ENCODE assay signal across 8 cellular contexts in the genomic region with DNA sequence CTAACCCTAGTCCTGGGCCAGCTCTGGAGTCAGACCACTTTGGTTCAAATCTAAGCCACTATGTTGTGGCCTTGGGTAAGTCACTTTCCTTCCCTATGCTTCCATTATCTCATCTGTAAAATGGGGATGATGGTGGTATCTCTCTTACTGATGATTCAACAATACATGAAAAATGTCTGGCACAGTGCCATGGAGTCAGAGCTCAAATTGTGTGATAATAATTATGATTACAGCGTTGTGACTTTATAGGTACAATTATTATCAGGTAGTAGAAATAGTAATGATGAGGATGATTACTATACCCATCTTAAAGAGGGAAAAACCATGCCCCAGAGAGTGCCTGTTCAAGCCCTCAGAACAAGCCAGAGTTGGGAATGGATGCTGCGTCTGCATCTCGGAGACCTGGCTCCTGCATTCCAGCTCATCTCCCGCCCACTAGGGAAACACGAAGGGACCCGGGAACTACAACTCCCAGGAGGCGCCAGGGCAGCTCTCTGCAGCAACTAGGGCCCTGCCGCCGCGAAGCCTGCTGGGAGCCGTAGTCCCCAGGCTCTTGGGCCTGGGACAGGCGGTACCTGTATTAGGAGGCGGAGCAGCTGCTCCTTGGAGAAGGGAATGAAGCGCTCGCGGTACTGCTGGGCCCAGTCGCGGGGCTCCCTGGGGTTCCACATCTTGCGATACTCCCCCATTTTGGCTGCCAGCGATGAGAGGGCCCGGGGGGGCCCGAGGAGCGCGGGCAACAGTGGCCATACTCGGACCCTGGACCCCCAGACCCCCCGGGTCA. TPM values are rescaled to one million over a fixed set of nuclear protein-coding genes. Genes with fewer than 3 reads are reported as not detected.
DNase-seq lines count a peak whose midpoint lies in the region; ATAC-seq and TF ChIP-seq lines count a peak whose summit lies in the region.

No MANE protein-coding gene starts in this region.

- peak; percentile 89 for ATAC-seq in GM23338
- ATAC-seq in naive thymus-derived CD4-positive, alpha-beta T cell, result peak; percentile 70
- ATAC-seq in stimulated activated memory B cell treated with anti-CD40 and anti-IgM and Interleukin-4, amounts not matched to agents 10 μg/mL and 1 μg/mL and 100 μg/mL, for 72 hours, result peak; percentile 82

- DNase-seq in DMS79 treated with DMSO at 0.1 percent for 48 hours (lab: John Stamatoyannopoulos, UW) (peak; percentile 95), GM23338 (ENCODE audit: low spot score) (peak; percentile 98), LNCaP clone FGC (ENCODE audit: low read depth) (peak; percentile 74), RWPE1 (ENCODE audit: low spot score) (peak; percentile 92), fibroblast of mammary gland (ENCODE audit: low read depth) (peak; percentile 89)
- DNase-seq in activated T-helper 9 cell treated with anti-CD3 and anti-CD28 coated beads, Interleukin-2, amount 50 U/mL, for 16 hours (ENCODE audit: low read depth), result peak; percentile 82
- DNase-seq in naive thymus-derived CD4-positive, alpha-beta T cell, result peak; percentile 73 to 94 (median 85)

- H3K36me3 Mint-ChIP-seq in GM23338 (ENCODE audit: low read depth), result peaks cover 8% of the 10 kb centered on the region; the same call in 2 of the 3 replicates
- H3K36me3 Mint-ChIP-seq in naive thymus-derived CD4-positive, alpha-beta T cell, result peaks cover 0 to 8% (median 1%) of the 10 kb centered on the region in 5 donors
- peaks cover 11% of the 10 kb centered on the region for H3K36me3 Mint-ChIP-seq in stimulated activated memory B cell treated with anti-CD40 and anti-IgM and Interleukin-4, amounts not matched to agents 10 μg/mL and 1 μg/mL and 100 μg/mL, for 72 hours

- H3K4me2 ChIP-seq in GM23338, result peak overlapping the region; percentile 95

- no peaks in the 10 kb centered on the region for H3F3A ChIP-seq in GM23338 (replicated peaks; ENCODE audit: low read depth)

- no peaks in the 10 kb centered on the region for H3K27me3 ChIP-seq in GM23338 (ENCODE audit: insufficient read depth)
- H3K27me3 ChIP-seq in naive thymus-derived CD4-positive, alpha-beta T cell (ENCODE audit: control insufficient read depth in 2 of 2, insufficient read depth in 2 of 2, low read length in 2 of 2), result no peaks in the 10 kb centered on the region

- TF ChIP-seq CTCF in GM23338 (conservative IDR thresholded peaks at IDR 0.05; ENCODE audit: low read depth in 2 of 2), result no peak
- TF ChIP-seq CTCF in LNCaP clone FGC (IDR thresholded peaks at IDR 0.05; ENCODE audit: control insufficient read depth, extremely low read depth, insufficient read depth), result no peak
- TF ChIP-seq CTCF in RWPE1 (conservative IDR thresholded peaks at IDR 0.05; ENCODE audit: low read depth), result no peak
- no peak for TF ChIP-seq CTCF in fibroblast of mammary gland (conservative IDR thresholded peaks at IDR 0.05; ENCODE audit: control insufficient read depth, insufficient read depth, low read depth, low read length)

- peak overlapping the region; percentile 97 for H3K27ac Mint-ChIP-seq in GM23338
- H3K27ac Mint-ChIP-seq in naive thymus-derived CD4-positive, alpha-beta T cell, result peak overlapping the region; percentile 89 to 98 (median 95)
- peak overlapping the region; percentile 85 for H3K27ac Mint-ChIP-seq in stimulated activated memory B cell treated with anti-CD40 and anti-IgM and Interleukin-4, amounts not matched to agents 10 μg/mL and 1 μg/mL and 100 μg/mL, for 72 hours

- peak overlapping the region; percentile 30; the same call in 1 of the 2 replicates for H2AFZ ChIP-seq in GM23338

- no peaks in the 10 kb centered on the region for H3K36me3 ChIP-seq in GM23338 (ENCODE audit: insufficient read depth)
- peaks cover 0 to 13% (median 0%) of the 10 kb centered on the region in 3 experiments for H3K36me3 ChIP-seq in naive thymus-derived CD4-positive, alpha-beta T cell (ENCODE audit: control insufficient read depth in 2 of 3, insufficient read depth in 3 of 3, low read length in 3 of 3)

- H3K9me3 ChIP-seq in naive thymus-derived CD4-positive, alpha-beta T cell (ENCODE audit: control insufficient read depth in 2 of 3, low read length in 3 of 3), result no peaks in the 10 kb centered on the region

- no peaks in the 10 kb centered on the region for H3K4me1 ChIP-seq in GM23338 (ENCODE audit: insufficient read depth)
- H3K4me1 ChIP-seq in naive thymus-derived CD4-positive, alpha-beta T cell (ENCODE audit: control insufficient read depth in 2 of 2, insufficient read depth in 2 of 2, low read length in 2 of 2), result peaks cover 9 to 13% of the 10 kb centered on the region in 2 donors

- peak overlapping the region; percentile 84 for H3K4me3 ChIP-seq in GM23338
- peak overlapping the region; percentile 60 for H3K4me3 ChIP-seq in LNCaP clone FGC (ENCODE audit: low read depth, low read length)
- peak overlapping the region; percentile 76 for H3K4me3 ChIP-seq in fibroblast of mammary gland (ENCODE audit: control insufficient read depth, low read depth, low read length)
- peak overlapping the region; percentile 87 for H3K4me3 ChIP-seq in naive thymus-derived CD4-positive, alpha-beta T cell (ENCODE audit: low read length)

- peak overlapping the region; percentile 96 for H3K27ac ChIP-seq in GM23338 (ENCODE audit: low read depth)
- H3K27ac ChIP-seq in RWPE1, result peak overlapping the region; percentile 96
- H3K27ac ChIP-seq in naive thymus-derived CD4-positive, alpha-beta T cell (ENCODE audit: low read depth, low read length), result peak overlapping the region; percentile 86

- no peaks in the 10 kb centered on the region; the same call in 2 of the 3 replicates for H3K9me3 Mint-ChIP-seq in GM23338
- H3K9me3 Mint-ChIP-seq in naive thymus-derived CD4-positive, alpha-beta T cell, result peaks cover 0 to 5% (median 0%) of the 10 kb centered on the region in 11 donors
- no peaks in the 10 kb centered on the region for H3K9me3 Mint-ChIP-seq in stimulated activated memory B cell treated with anti-CD40 and anti-IgM and Interleukin-4, amounts not matched to agents 10 μg/mL and 1 μg/mL and 100 μg/mL, for 72 hours

- no peaks in the 10 kb centered on the region for H4K20me1 ChIP-seq in GM23338 (replicated peaks; ENCODE audit: insufficient read depth)

- peaks cover 11% of the 10 kb centered on the region for H3K27me3 Mint-ChIP-seq in GM23338 (ENCODE audit: insufficient read depth, low read depth, poor library complexity)
- peaks cover 0 to 3% (median 0%) of the 10 kb centered on the region in 5 donors for H3K27me3 Mint-ChIP-seq in naive thymus-derived CD4-positive, alpha-beta T cell
- H3K27me3 Mint-ChIP-seq in stimulated activated memory B cell treated with anti-CD40 and anti-IgM and Interleukin-4, amounts not matched to agents 10 μg/mL and 1 μg/mL and 100 μg/mL, for 72 hours, result no peaks in the 10 kb centered on the region

- intact Hi-C loops in naive thymus-derived CD4-positive, alpha-beta T cell (cut with micrococcal nuclease), result loop anchor here (1.0 to 5.0 kb wide), 6 partner anchors 42 to 881 kb away; a partner anchor contains a TSS

- POLR2A ChIA-PET in RWPE1 (lab: Yijun Ruan, JAX; ENCODE audit: low non-redundant PET), result interaction anchor here (0.5 kb wide), 1 partner anchor 637 kb away, joined by 3 read pairs; no protein-coding TSS in a partner anchor
- POLR2A ChIA-PET in naive thymus-derived CD4-positive, alpha-beta T cell (lab: Charles Lee), result interaction anchor here (0.7 to 3.2 kb wide), 12 partner anchors 12 to 130 kb away, joined by 3 to 47 read pairs (median 4); a partner anchor contains a TSS

- CTCF ChIA-PET in RWPE1 (lab: Yijun Ruan, JAX), result no interaction called here
- CTCF ChIA-PET in naive thymus-derived CD4-positive, alpha-beta T cell (lab: Charles Lee), result interaction anchor here (1.0 to 2.3 kb wide), 2 partner anchors 29 to 42 kb away, joined by 3 to 8 read pairs; no protein-coding TSS in a partner anchor

- H3K4me3 Mint-ChIP-seq in GM23338, result peak overlapping the region; percentile 87
- H3K4me3 Mint-ChIP-seq in naive thymus-derived CD4-positive, alpha-beta T cell, result peak overlapping the region; percentile 80 to 97 (median 92)
- peak overlapping the region; percentile 73 for H3K4me3 Mint-ChIP-seq in stimulated activated memory B cell treated with anti-CD40 and anti-IgM and Interleukin-4, amounts not matched to agents 10 μg/mL and 1 μg/mL and 100 μg/mL, for 72 hours

- no peaks in the 10 kb centered on the region for H3K9me2 ChIP-seq in GM23338 (ENCODE audit: insufficient read depth)

- H3K79me2 ChIP-seq in GM23338 (replicated peaks; ENCODE audit: insufficient read depth), result no peaks in the 10 kb centered on the region

- H3K4me1 Mint-ChIP-seq in GM23338, result peaks cover 10% of the 10 kb centered on the region; the same call in 2 of the 3 replicates
- peaks cover 0 to 28% (median 6%) of the 10 kb centered on the region in 7 donors for H3K4me1 Mint-ChIP-seq in naive thymus-derived CD4-positive, alpha-beta T cell
- peaks cover 21% of the 10 kb centered on the region for H3K4me1 Mint-ChIP-seq in stimulated activated memory B cell treated with anti-CD40 and anti-IgM and Interleukin-4, amounts not matched to agents 10 μg/mL and 1 μg/mL and 100 μg/mL, for 72 hours

RNA-seq across cellular contexts. Expression of a gene that starts 0.8 kb away (rescaled TPM):
- 15.0 and 16.6 TPM in 2 replicates for total RNA-seq in GM23338 (2014; rRNA removed; shearing (Covaris generic))
- polyA plus RNA-seq in GM23338 (2016; fragmentation: Nextera tagmentation; extraction: Ambion mirVana), result 10.0 and 12.8 TPM in 2 replicates
- 10 to 100 TPM; 11.6 to 39.8 (median 20.1) TPM for total RNA-seq in naive thymus-derived CD4-positive, alpha-beta T cell
- polyA plus RNA-seq in naive thymus-derived CD4-positive, alpha-beta T cell, result 10 to 100 TPM in 1 of 2 donors, 1 to 10 TPM in 1; 5.7 to 12.7 TPM

RNA-seq across cellular contexts. Expression of a gene that starts 1.3 kb away (rescaled TPM):
- not detected in 2 replicates for total RNA-seq in GM23338 (2014; rRNA removed; shearing (Covaris generic))
- not detected in 2 replicates for polyA plus RNA-seq in GM23338 (2016; fragmentation: Nextera tagmentation; extraction: Ambion mirVana)
- not detected for total RNA-seq in naive thymus-derived CD4-positive, alpha-beta T cell
- not detected for polyA plus RNA-seq in naive thymus-derived CD4-positive, alpha-beta T cell

RNA-seq across cellular contexts. Expression of a gene that starts 28.4 kb away (rescaled TPM):
- 171 and 184 TPM in 2 replicates for total RNA-seq in GM23338 (2014; rRNA removed; shearing (Covaris generic))
- polyA plus RNA-seq in GM23338 (2016; fragmentation: Nextera tagmentation; extraction: Ambion mirVana), result 176 and 177 TPM in 2 replicates
- total RNA-seq in naive thymus-derived CD4-positive, alpha-beta T cell, result 10 to 100 TPM; 42.7 to 73.9 (median 52.3) TPM
- polyA plus RNA-seq in naive thymus-derived CD4-positive, alpha-beta T cell, result 10 to 100 TPM; 22.2 to 24.3 TPM

RNA-seq across cellular contexts. Expression of a gene that starts 30.6 kb away (rescaled TPM):
- total RNA-seq in GM23338 (2014; rRNA removed; shearing (Covaris generic)), result 16.5 and 20.0 TPM in 2 replicates
- polyA plus RNA-seq in GM23338 (2016; fragmentation: Nextera tagmentation; extraction: Ambion mirVana), result 4.4 and 6.0 TPM in 2 replicates
- total RNA-seq in naive thymus-derived CD4-positive, alpha-beta T cell, result under 1 TPM; 0.08 to 0.39 (median 0.11) TPM
- polyA plus RNA-seq in naive thymus-derived CD4-positive, alpha-beta T cell, result not detected

RNA-seq across cellular contexts. Expression of a gene that starts 37.6 kb away (rescaled TPM):
- total RNA-seq in GM23338 (2014; rRNA removed; shearing (Covaris generic)), result 6.0 and 7.9 TPM in 2 replicates
- polyA plus RNA-seq in GM23338 (2016; fragmentation: Nextera tagmentation; extraction: Ambion mirVana), result 25.1 and 27.9 TPM in 2 replicates
- 100 to 1,000 TPM; 183 to 425 (median 257) TPM for total RNA-seq in naive thymus-derived CD4-positive, alpha-beta T cell
- 100 to 1,000 TPM; 511 to 711 TPM for polyA plus RNA-seq in naive thymus-derived CD4-positive, alpha-beta T cell

Comparison
In these comparisons a context has a peak if more than half of its experiments do, and no peak if none do; other contexts are left out.
1. Peak in every context shown above with its lines: DNase-seq, ATAC-seq, H3K4me3 ChIP-seq and H3K27ac ChIP-seq.